In genomic region chr16:78792952-78793351, GRCh38 we compare ENCODE assay signal across 1 cellular context.
TF ChIP-seq lines count a peak whose summit lies in the region.

No MANE protein-coding gene starts in this region.

TF ChIP-seq in H1, 55 proteins besides CTCF, POLR2A, EP300 and RAD21 (continued from another document):
- TF ChIP-seq JUND (IDR thresholded peaks at IDR 0.05; ENCODE audit: low read length): no peak
